In the genomic region with DNA sequence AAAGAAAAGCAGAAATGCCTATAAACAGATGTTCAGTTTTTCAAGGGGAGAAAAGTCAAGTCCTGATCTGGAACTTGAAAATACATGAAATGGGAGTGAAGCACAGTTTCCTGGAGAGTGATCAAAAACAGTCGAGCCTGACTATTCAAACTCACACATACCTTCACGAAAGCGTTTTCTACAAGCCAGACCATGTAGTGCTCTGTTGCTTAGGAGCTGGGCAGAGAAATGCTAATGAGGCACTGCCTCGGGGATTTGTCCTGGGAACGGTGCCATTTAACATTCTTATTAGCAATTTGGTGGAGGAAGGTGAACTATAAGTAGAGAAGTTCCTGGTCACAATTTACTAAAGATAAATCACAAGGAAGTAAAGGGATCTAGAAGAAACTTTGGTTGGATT, we compare ENCODE assay signal across 9 cellular contexts. TPM values are rescaled to one million over a fixed set of nuclear protein-coding genes. Genes with fewer than 3 reads are reported as not detected.
DNase-seq lines count a peak whose midpoint lies in the region; ATAC-seq and TF ChIP-seq lines count a peak whose summit lies in the region.
"Had no signal": no experiment of that assay in that cellular context is flagged by ENCODE, and none has a peak within 500 bp of the region (broad histone marks: within the 10 kb centered on the region; RNA-seq: fewer than 3 reads in every experiment).

No MANE protein-coding gene starts in this region.

- WGBS in SK-N-SH (ENCODE audit: low lambda C conversion rate) = 5% methylated on average over 5 of the region's 5 CpGs

- ATAC-seq in GM18519 (IDR thresholded peaks at IDR 0.05; ENCODE audit: low FRiP score, unreplicated experiment) = no peak

- DNase-seq in EL = peak; percentile 52
- DNase-seq in SK-MEL-5 (ENCODE audit: low read depth, low spot score) = peak; percentile 39
- peak; percentile 35 for DNase-seq in globus pallidus (ENCODE audit: low spot score)
- no peak for DNase-seq in stimulated activated CD4-positive, alpha-beta T cell treated with anti-CD3 and anti-CD28 coated beads, Interleukin-1b, Interleukin-23, amount 100 ng/mL, for 48 hours
- DNase-seq in SK-N-SH = no peak
- no peak for DNase-seq in NCI-H1092 (lab: John Stamatoyannopoulos, UW)
- DNase-seq: NCI-H524 had no signal

- no peaks in the 10 kb centered on the region for H3K79me2 ChIP-seq in parathyroid adenoma
- H3K79me2 ChIP-seq in SK-N-SH (ENCODE audit: insufficient read depth) = no peaks in the 10 kb centered on the region

- in situ Hi-C loops in SK-MEL-5 (cut with HindIII; ENCODE audit: low pct_unique_long_range_greater_than_20kb, low sequenced_read_pairs) = no loop called here

- H3K4me3 ChIP-seq in parathyroid adenoma (ENCODE audit: low read depth, low read length) (no peak overlapping the region), SK-N-SH (ENCODE audit: low read depth in 2 of 2, low read length in 1 of 2) (no peak overlapping the region)

- TF ChIP-seq CTCF in parathyroid adenoma (IDR thresholded peaks at IDR 0.05) = no peak
- no peak for TF ChIP-seq CTCF in SK-N-SH (IDR thresholded peaks at IDR 0.05)

- H3K4me2 ChIP-seq in parathyroid adenoma (ENCODE audit: low read length) (peak overlapping the region; percentile 29), SK-N-SH (no peak overlapping the region)

- no peak for TF ChIP-seq EP300 in SK-N-SH (IDR thresholded peaks at IDR 0.05; ENCODE audit: borderline replicate concordance in 1 of 2, low read depth in 1 of 2, low read length in 1 of 2)

- H3K9ac ChIP-seq in parathyroid adenoma (no peak overlapping the region), SK-N-SH (no peak overlapping the region)

- POLR2A ChIA-PET in SK-N-SH (lab: Yijun Ruan, JAX) = no interaction called here

- H3K36me3 ChIP-seq in parathyroid adenoma (ENCODE audit: control insufficient read depth, insufficient read depth, low read length) (no peaks in the 10 kb centered on the region), SK-N-SH (replicated peaks in 1 of 2; ENCODE audit: control insufficient read depth in 1 of 2, insufficient read depth in 2 of 2, low read length in 1 of 2) (no peaks in the 10 kb centered on the region)

- CTCF ChIA-PET in SK-N-SH (lab: Yijun Ruan, JAX) = interaction anchor here (2.0 kb wide), 1 partner anchor 16 kb away, joined by 4 read pairs; no protein-coding TSS in a partner anchor

- no peaks in the 10 kb centered on the region for H4K20me1 ChIP-seq in SK-N-SH (ENCODE audit: insufficient read depth)

- H3K27me3 ChIP-seq in parathyroid adenoma (ENCODE audit: control insufficient read depth, insufficient read depth, low read length) = no peaks in the 10 kb centered on the region
- peaks cover 12% of the 10 kb centered on the region; the same call in 1 of the 2 replicates for H3K27me3 ChIP-seq in SK-N-SH (ENCODE audit: insufficient read depth)

- no peaks in the 10 kb centered on the region for H3K9me3 ChIP-seq in parathyroid adenoma (ENCODE audit: control insufficient read depth, low read length)
- no peaks in the 10 kb centered on the region for H3K9me3 ChIP-seq in SK-N-SH

- H3K27ac ChIP-seq in parathyroid adenoma = no peak overlapping the region
- no peak overlapping the region for H3K27ac ChIP-seq in SK-N-SH (ENCODE audit: low read depth in 2 of 2, low read length in 1 of 2)

- H3K4me1 ChIP-seq in parathyroid adenoma = no peaks in the 10 kb centered on the region
- H3K4me1 ChIP-seq in SK-N-SH (ENCODE audit: control insufficient read depth in 1 of 2, insufficient read depth in 2 of 2, low read depth in 1 of 2, low read length in 1 of 2) = no peaks in the 10 kb centered on the region

- no peak for TF ChIP-seq RAD21 in SK-N-SH (IDR thresholded peaks at IDR 0.05; ENCODE audit: low read length)

- no peaks in the 10 kb centered on the region for H3F3A ChIP-seq in SK-N-SH (replicated peaks; ENCODE audit: insufficient read depth)

- H3K9me2 ChIP-seq in SK-N-SH = no peaks in the 10 kb centered on the region

- no peak overlapping the region for H2AFZ ChIP-seq in parathyroid adenoma
- H2AFZ ChIP-seq in SK-N-SH (ENCODE audit: low read depth) = no peak overlapping the region

TF ChIP-seq in SK-N-SH, 30 proteins besides CTCF, POLR2A, EP300 and RAD21 (continues in another document):
- TF ChIP-seq, protein P1, sequence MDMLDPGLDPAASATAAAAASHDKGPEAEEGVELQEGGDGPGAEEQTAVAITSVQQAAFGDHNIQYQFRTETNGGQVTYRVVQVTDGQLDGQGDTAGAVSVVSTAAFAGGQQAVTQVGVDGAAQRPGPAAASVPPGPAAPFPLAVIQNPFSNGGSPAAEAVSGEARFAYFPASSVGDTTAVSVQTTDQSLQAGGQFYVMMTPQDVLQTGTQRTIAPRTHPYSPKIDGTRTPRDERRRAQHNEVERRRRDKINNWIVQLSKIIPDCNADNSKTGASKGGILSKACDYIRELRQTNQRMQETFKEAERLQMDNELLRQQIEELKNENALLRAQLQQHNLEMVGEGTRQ (IDR thresholded peaks at IDR 0.05; ENCODE audit: borderline replicate concordance, low read depth, low read length) = no peak
- TF ChIP-seq USF1 (IDR thresholded peaks at IDR 0.05; ENCODE audit: borderline replicate concordance, low read depth) (no peak), FOSL2 (IDR thresholded peaks at IDR 0.05; ENCODE audit: borderline replicate concordance, low read depth) (no peak), RCOR1 (IDR thresholded peaks at IDR 0.05; ENCODE audit: low read length) (no peak), SIN3A (IDR thresholded peaks at IDR 0.05; ENCODE audit: borderline replicate concordance, low read depth, low read length) (no peak), RFX5 (IDR thresholded peaks at IDR 0.05; ENCODE audit: low read length) (no peak), SMC3 (IDR thresholded peaks at IDR 0.05; ENCODE audit: low read depth, low read length) (no peak), FOXM1 (IDR thresholded peaks at IDR 0.05; ENCODE audit: low read depth) (no peak), JUND (IDR thresholded peaks at IDR 0.05) (no peak), POLR2AphosphoS5 (IDR thresholded peaks at IDR 0.05; ENCODE audit: low read depth, low read length) (no peak), FOXJ3 (CRISPR knock-in tag; IDR thresholded peaks at IDR 0.05) (no peak), NRF1 (IDR thresholded peaks at IDR 0.05; ENCODE audit: low read depth, low read length) (no peak), CHD2 (IDR thresholded peaks at IDR 0.05; ENCODE audit: low read length, partially characterized antibody) (no peak), MXI1 (IDR thresholded peaks at IDR 0.05; ENCODE audit: low read depth, low read length) (no peak), TEAD4 (IDR thresholded peaks at IDR 0.05; ENCODE audit: borderline replicate concordance, insufficient read depth) (no peak), TAF1 (IDR thresholded peaks at IDR 0.05; ENCODE audit: borderline replicate concordance, low read depth, low read length) (no peak)
- TF ChIP-seq, protein P2, sequence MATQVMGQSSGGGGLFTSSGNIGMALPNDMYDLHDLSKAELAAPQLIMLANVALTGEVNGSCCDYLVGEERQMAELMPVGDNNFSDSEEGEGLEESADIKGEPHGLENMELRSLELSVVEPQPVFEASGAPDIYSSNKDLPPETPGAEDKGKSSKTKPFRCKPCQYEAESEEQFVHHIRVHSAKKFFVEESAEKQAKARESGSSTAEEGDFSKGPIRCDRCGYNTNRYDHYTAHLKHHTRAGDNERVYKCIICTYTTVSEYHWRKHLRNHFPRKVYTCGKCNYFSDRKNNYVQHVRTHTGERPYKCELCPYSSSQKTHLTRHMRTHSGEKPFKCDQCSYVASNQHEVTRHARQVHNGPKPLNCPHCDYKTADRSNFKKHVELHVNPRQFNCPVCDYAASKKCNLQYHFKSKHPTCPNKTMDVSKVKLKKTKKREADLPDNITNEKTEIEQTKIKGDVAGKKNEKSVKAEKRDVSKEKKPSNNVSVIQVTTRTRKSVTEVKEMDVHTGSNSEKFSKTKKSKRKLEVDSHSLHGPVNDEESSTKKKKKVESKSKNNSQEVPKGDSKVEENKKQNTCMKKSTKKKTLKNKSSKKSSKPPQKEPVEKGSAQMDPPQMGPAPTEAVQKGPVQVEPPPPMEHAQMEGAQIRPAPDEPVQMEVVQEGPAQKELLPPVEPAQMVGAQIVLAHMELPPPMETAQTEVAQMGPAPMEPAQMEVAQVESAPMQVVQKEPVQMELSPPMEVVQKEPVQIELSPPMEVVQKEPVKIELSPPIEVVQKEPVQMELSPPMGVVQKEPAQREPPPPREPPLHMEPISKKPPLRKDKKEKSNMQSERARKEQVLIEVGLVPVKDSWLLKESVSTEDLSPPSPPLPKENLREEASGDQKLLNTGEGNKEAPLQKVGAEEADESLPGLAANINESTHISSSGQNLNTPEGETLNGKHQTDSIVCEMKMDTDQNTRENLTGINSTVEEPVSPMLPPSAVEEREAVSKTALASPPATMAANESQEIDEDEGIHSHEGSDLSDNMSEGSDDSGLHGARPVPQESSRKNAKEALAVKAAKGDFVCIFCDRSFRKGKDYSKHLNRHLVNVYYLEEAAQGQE (IDR thresholded peaks at IDR 0.05; ENCODE audit: low read depth, low read length) = no peak
- TF ChIP-seq, protein P3, sequence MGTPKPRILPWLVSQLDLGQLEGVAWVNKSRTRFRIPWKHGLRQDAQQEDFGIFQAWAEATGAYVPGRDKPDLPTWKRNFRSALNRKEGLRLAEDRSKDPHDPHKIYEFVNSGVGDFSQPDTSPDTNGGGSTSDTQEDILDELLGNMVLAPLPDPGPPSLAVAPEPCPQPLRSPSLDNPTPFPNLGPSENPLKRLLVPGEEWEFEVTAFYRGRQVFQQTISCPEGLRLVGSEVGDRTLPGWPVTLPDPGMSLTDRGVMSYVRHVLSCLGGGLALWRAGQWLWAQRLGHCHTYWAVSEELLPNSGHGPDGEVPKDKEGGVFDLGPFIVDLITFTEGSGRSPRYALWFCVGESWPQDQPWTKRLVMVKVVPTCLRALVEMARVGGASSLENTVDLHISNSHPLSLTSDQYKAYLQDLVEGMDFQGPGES (IDR thresholded peaks at IDR 0.05; ENCODE audit: low read depth, low read length) = no peak

RNA-seq across cellular contexts. Expression of gene NHSL1, which starts 5.9 kb away (rescaled TPM):
- 64.2 and 69.4 TPM in 2 replicates for total RNA-seq in SK-MEL-5 (2014; rRNA removed; shearing (Covaris generic))
- 68.9 and 85.1 TPM in 2 replicates for polyA plus RNA-seq in SK-MEL-5 (2015; cell fraction: cytosol; rRNA removed)
- 88.4 and 118 TPM in 2 replicates for polyA plus RNA-seq in SK-MEL-5 (2015; cell fraction: nucleus; rRNA removed)
- polyA plus RNA-seq in SK-N-SH (2012; rRNA removed) = under 0.01 TPM in 1 of 2 replicates, not detected in the other
- polyA plus RNA-seq in SK-N-SH (2012; cell fraction: cytosol; rRNA removed) = 0.03 and 0.08 TPM in 2 replicates
- polyA plus RNA-seq in SK-N-SH (2012; cell fraction: nucleus; rRNA removed) = 0.01 TPM in 1 of 2 replicates, not detected in the other

Comparison
In these comparisons a context has a peak if more than half of its experiments do, and no peak if none do; other contexts are left out.
1. DNase-seq: peak in EL (single experiment), SK-MEL-5 (single experiment) and globus pallidus (single experiment); none in stimulated activated CD4-positive, alpha-beta T cell treated with anti-CD3 and anti-CD28 coated beads, Interleukin-1b, Interleukin-23, amount 100 ng/mL, for 48 hours (single experiment), SK-N-SH (single experiment) and NCI-H1092 (single experiment).